Comparison of ENCODE assay signal across 23 cellular contexts in genomic region chr1:26096471-26096870, GRCh38. TPM values are rescaled to one million over a fixed set of nuclear protein-coding genes. Genes with fewer than 3 reads are reported as not detected.
"Had no signal": no experiment of that assay in that cellular context is flagged by ENCODE, and none has a peak within 500 bp of the region (broad histone marks: within the 10 kb centered on the region; RNA-seq: fewer than 3 reads in every experiment).

No MANE protein-coding gene starts in this region.

- DNase-seq: activated CD4-positive, alpha-beta T cell treated with anti-CD3 and anti-CD28 coated beads, Interleukin-2, amount 50 U/mL, for 4 hours; activated gamma-delta T cell; effector memory CD4-positive, alpha-beta T cell; esophagus squamous epithelium; glutamatergic neuron; kidney glomerular epithelial cell; left ventricle myocardium superior; mesenchymal stem cell; naive thymus-derived CD8-positive, alpha-beta T cell; stimulated activated CD4-positive, alpha-beta T cell treated with anti-CD3 and anti-CD28 coated beads, Interleukin-12 subunit alpha, Interleukin-12 subunit beta, amount 100 ng/mL, for 4 hours; stimulated activated CD4-positive, alpha-beta T cell treated with anti-CD3 and anti-CD28 coated beads, Interleukin-2, amount 100 ng/mL, for 24 hours; T-helper 2 cell; upper lobe of right lung had no signal

- H3K9ac ChIP-seq: parathyroid adenoma had no signal

- H3K27me3 ChIP-seq: upper lobe of right lung had no signal

- H3K4me1 Mint-ChIP-seq: activated naive CD4-positive, alpha-beta T cell treated with anti-CD3 and anti-CD28 coated beads, Interleukin-2, amount 50 U/mL, for 24 hours; naive thymus-derived CD8-positive, alpha-beta T cell had no signal

- H3K36me3 ChIP-seq: esophagus squamous epithelium, thoracic aorta, upper lobe of right lung had no signal

- ATAC-seq: left ventricle myocardium superior; naive thymus-derived CD8-positive, alpha-beta T cell; upper lobe of right lung had no signal

- H3K9me3 Mint-ChIP-seq: activated naive CD4-positive, alpha-beta T cell treated with anti-CD3 and anti-CD28 coated beads, Interleukin-2, amount 50 U/mL, for 24 hours; dendritic cell treated with granulocyte-macrophage colony-stimulating factor and Interleukin-4, amounts not matched to agents 40 ng/mL and 50 ng/mL, for 4 days; naive thymus-derived CD8-positive, alpha-beta T cell; stimulated activated naive CD8-positive, alpha-beta T cell treated with anti-CD3 and anti-CD28 coated beads, Interleukin-15, Interleukin-2, amounts not matched to agents 100 ng/mL and 50 ng/mL, for 24 hours had no signal

- H3K27ac ChIP-seq: esophagus squamous epithelium, parathyroid adenoma, thoracic aorta, upper lobe of right lung had no signal

- H2AFZ ChIP-seq: parathyroid adenoma had no signal

- H3K27ac Mint-ChIP-seq: activated naive CD4-positive, alpha-beta T cell treated with anti-CD3 and anti-CD28 coated beads, Interleukin-2, amount 50 U/mL, for 24 hours; dendritic cell treated with granulocyte-macrophage colony-stimulating factor and Interleukin-4, amounts not matched to agents 40 ng/mL and 50 ng/mL, for 4 days; naive thymus-derived CD8-positive, alpha-beta T cell; stimulated activated naive CD8-positive, alpha-beta T cell treated with anti-CD3 and anti-CD28 coated beads, Interleukin-15, Interleukin-2, amounts not matched to agents 100 ng/mL and 50 ng/mL, for 24 hours had no signal

- H3K4me3 Mint-ChIP-seq: activated naive CD4-positive, alpha-beta T cell treated with anti-CD3 and anti-CD28 coated beads, Interleukin-2, amount 50 U/mL, for 24 hours; dendritic cell treated with granulocyte-macrophage colony-stimulating factor and Interleukin-4, amounts not matched to agents 40 ng/mL and 50 ng/mL, for 4 days; naive thymus-derived CD8-positive, alpha-beta T cell; stimulated activated naive CD8-positive, alpha-beta T cell treated with anti-CD3 and anti-CD28 coated beads, Interleukin-15, Interleukin-2, amounts not matched to agents 100 ng/mL and 50 ng/mL, for 24 hours had no signal

- H3K4me1 ChIP-seq: parathyroid adenoma had no signal

- H3K4me3 ChIP-seq: esophagus squamous epithelium, thoracic aorta, upper lobe of right lung had no signal

- H3K79me2 ChIP-seq: parathyroid adenoma had no signal

- FAIRE-seq: bronchial epithelial cell, endothelial cell of umbilical vein had no signal

- H3K36me3 Mint-ChIP-seq: activated naive CD4-positive, alpha-beta T cell treated with anti-CD3 and anti-CD28 coated beads, Interleukin-2, amount 50 U/mL, for 24 hours; naive thymus-derived CD8-positive, alpha-beta T cell had no signal

- H3K9me3 ChIP-seq: esophagus squamous epithelium, thoracic aorta, upper lobe of right lung had no signal

RNA-seq across cellular contexts. Expression of gene TRIM63, which starts 29.0 kb away (rescaled TPM):
- total RNA-seq: activated CD8-positive, alpha-beta memory T cell treated with anti-CD3 and anti-CD28 coated beads for 36 hours; bronchial epithelial cell; cerebellum; endothelial cell of umbilical vein; naive thymus-derived CD8-positive, alpha-beta T cell; renal cortical epithelial cell; thoracic aorta had no signal
- polyA plus RNA-seq: endothelial cell of umbilical vein; naive thymus-derived CD8-positive, alpha-beta T cell had no signal

RNA-seq across cellular contexts. Expression of gene SLC30A2, which starts 50.6 kb away (rescaled TPM):
- total RNA-seq: activated CD8-positive, alpha-beta memory T cell treated with anti-CD3 and anti-CD28 coated beads for 36 hours; bronchial epithelial cell; cerebellum; endothelial cell of umbilical vein; esophagus squamous epithelium; naive thymus-derived CD8-positive, alpha-beta T cell; thoracic aorta; upper lobe of right lung had no signal
- polyA plus RNA-seq: endothelial cell of umbilical vein had no signal
